Comparison of ENCODE assay signal across 1 cellular context in the genomic region with DNA sequence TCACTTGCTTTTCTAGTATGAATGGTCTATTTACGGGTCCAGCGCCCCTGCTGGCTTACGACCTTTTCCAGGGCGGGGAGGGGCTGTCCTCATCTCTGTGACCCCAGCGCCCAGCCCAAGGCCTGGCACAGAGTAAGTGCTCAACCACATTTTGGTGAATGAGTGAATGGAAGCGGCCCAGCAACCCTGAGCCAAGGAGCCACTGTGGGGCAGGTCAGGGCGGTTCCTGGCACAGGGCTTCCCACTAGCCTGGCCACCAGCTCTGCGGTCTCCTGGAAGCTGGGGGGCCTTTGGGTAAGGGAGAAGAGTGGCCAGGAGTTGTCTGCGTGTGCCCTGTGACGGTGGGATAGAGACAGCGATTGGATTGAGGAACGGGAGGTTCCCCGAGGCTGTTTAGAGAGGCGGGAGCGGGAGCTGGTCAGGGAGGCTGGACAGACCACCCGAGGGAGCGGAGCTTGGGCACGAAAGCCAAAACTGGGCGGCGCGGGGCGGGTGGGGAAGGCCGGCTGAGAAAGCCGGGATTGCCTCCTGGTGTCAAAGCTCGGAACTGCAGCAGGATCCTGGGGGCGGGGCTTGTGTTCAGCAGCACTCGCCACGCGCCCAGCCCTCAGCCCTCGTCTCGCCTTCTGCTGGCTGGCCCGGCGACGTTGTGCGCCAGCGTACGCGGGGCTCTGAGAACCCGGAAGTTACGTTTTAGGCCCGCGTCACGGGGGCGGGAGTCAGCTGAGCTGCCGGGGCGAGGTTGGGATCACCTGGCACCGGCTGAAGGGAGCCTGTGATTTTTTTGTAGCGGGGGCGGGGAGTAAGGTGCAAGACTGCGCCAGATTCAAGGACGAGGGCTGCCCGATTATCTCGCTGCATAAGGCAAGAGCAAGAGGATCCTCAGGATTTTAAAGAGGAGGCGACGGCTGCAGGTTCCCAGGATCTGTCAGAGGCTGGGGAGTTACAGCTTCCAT.
TF ChIP-seq lines count a peak whose summit lies in the region.

A gene with protein sequence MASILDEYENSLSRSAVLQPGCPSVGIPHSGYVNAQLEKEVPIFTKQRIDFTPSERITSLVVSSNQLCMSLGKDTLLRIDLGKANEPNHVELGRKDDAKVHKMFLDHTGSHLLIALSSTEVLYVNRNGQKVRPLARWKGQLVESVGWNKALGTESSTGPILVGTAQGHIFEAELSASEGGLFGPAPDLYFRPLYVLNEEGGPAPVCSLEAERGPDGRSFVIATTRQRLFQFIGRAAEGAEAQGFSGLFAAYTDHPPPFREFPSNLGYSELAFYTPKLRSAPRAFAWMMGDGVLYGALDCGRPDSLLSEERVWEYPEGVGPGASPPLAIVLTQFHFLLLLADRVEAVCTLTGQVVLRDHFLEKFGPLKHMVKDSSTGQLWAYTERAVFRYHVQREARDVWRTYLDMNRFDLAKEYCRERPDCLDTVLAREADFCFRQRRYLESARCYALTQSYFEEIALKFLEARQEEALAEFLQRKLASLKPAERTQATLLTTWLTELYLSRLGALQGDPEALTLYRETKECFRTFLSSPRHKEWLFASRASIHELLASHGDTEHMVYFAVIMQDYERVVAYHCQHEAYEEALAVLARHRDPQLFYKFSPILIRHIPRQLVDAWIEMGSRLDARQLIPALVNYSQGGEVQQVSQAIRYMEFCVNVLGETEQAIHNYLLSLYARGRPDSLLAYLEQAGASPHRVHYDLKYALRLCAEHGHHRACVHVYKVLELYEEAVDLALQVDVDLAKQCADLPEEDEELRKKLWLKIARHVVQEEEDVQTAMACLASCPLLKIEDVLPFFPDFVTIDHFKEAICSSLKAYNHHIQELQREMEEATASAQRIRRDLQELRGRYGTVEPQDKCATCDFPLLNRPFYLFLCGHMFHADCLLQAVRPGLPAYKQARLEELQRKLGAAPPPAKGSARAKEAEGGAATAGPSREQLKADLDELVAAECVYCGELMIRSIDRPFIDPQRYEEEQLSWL (plus strand): TSS at position 718 of the 956 bp plus-strand sequence. CDS start 319 bp downstream, outside the sequence.

TF ChIP-seq in K562, 482 proteins besides CTCF, POLR2A, EP300 and RAD21 (continues in another document):
- TF ChIP-seq KAT8 (IDR thresholded peaks at IDR 0.05; ENCODE audit: low read depth) = no peak
- peak; percentile 51 for TF ChIP-seq HNRNPLL (IDR thresholded peaks at IDR 0.05; ENCODE audit: low read depth, low read length, poor library complexity, severe bottlenecking)
- TF ChIP-seq, protein P1, sequence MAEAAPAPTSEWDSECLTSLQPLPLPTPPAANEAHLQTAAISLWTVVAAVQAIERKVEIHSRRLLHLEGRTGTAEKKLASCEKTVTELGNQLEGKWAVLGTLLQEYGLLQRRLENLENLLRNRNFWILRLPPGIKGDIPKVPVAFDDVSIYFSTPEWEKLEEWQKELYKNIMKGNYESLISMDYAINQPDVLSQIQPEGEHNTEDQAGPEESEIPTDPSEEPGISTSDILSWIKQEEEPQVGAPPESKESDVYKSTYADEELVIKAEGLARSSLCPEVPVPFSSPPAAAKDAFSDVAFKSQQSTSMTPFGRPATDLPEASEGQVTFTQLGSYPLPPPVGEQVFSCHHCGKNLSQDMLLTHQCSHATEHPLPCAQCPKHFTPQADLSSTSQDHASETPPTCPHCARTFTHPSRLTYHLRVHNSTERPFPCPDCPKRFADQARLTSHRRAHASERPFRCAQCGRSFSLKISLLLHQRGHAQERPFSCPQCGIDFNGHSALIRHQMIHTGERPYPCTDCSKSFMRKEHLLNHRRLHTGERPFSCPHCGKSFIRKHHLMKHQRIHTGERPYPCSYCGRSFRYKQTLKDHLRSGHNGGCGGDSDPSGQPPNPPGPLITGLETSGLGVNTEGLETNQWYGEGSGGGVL (CRISPR knock-in tag; IDR thresholded peaks at IDR 0.05) = no peak
- peak; percentile 68; the same call in 1 of the 2 replicates for TF ChIP-seq ARID2 (IDR thresholded peaks at IDR 0.05)
- no peak for TF ChIP-seq ARID1B (IDR thresholded peaks at IDR 0.05)
- TF ChIP-seq MBD2 (IDR thresholded peaks at IDR 0.05; ENCODE audit: borderline replicate concordance, low read depth) = 0 out of 2 replicates have a peak, but pooled peaks have one; percentile 42
- TF ChIP-seq SRSF7 (optimal IDR thresholded peaks at IDR 0.05; ENCODE audit: low read depth, low read length) = no peak
- no peak for TF ChIP-seq ZNF3 (CRISPR knock-in tag; IDR thresholded peaks at IDR 0.05)
- peak; percentile 94 for TF ChIP-seq GABPA (tag; conservative IDR thresholded peaks at IDR 0.05; ENCODE audit: low read depth)
- TF ChIP-seq ZNF584 (CRISPR knock-in tag; IDR thresholded peaks at IDR 0.05; ENCODE audit: low read depth) = 0 out of 2 replicates have a peak, but pooled peaks have one; percentile 31
- TF ChIP-seq SMAD4 (CRISPR knock-in tag; conservative IDR thresholded peaks at IDR 0.05) = peak; percentile 56; the same call in 1 of the 2 replicates
- TF ChIP-seq, protein P2, sequence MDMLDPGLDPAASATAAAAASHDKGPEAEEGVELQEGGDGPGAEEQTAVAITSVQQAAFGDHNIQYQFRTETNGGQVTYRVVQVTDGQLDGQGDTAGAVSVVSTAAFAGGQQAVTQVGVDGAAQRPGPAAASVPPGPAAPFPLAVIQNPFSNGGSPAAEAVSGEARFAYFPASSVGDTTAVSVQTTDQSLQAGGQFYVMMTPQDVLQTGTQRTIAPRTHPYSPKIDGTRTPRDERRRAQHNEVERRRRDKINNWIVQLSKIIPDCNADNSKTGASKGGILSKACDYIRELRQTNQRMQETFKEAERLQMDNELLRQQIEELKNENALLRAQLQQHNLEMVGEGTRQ (CRISPR knock-in tag; IDR thresholded peaks at IDR 0.05) = peak; percentile 85
- no peak for TF ChIP-seq SLC30A9 (CRISPR knock-in tag; IDR thresholded peaks at IDR 0.05)
- no peak for TF ChIP-seq HOXB6 (CRISPR knock-in tag; IDR thresholded peaks at IDR 0.05; ENCODE audit: borderline replicate concordance)
- no peak for TF ChIP-seq RFX7 (CRISPR knock-in tag; IDR thresholded peaks at IDR 0.05)
- no peak for TF ChIP-seq SMARCA5 (IDR thresholded peaks at IDR 0.05)
- TF ChIP-seq HNRNPH1 (optimal IDR thresholded peaks at IDR 0.05; ENCODE audit: low read depth, low read length) = no peak
- no peak for TF ChIP-seq NR1H2 (CRISPR knock-in tag; IDR thresholded peaks at IDR 0.05)
- TF ChIP-seq RFX5 (IDR thresholded peaks at IDR 0.05; ENCODE audit: low read depth, low read length) = no peak
- TF ChIP-seq SMARCB1 (IDR thresholded peaks at IDR 0.05; ENCODE audit: insufficient read length, low read depth) = no peak
- TF ChIP-seq, protein P3, sequence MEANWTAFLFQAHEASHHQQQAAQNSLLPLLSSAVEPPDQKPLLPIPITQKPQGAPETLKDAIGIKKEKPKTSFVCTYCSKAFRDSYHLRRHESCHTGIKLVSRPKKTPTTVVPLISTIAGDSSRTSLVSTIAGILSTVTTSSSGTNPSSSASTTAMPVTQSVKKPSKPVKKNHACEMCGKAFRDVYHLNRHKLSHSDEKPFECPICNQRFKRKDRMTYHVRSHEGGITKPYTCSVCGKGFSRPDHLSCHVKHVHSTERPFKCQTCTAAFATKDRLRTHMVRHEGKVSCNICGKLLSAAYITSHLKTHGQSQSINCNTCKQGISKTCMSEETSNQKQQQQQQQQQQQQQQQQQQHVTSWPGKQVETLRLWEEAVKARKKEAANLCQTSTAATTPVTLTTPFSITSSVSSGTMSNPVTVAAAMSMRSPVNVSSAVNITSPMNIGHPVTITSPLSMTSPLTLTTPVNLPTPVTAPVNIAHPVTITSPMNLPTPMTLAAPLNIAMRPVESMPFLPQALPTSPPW (CRISPR knock-in tag; IDR thresholded peaks at IDR 0.05) = peak; percentile 74
- peak; percentile 38; the same call in 1 of the 2 replicates for TF ChIP-seq KLF16 (IDR thresholded peaks at IDR 0.05)
- peak; percentile 68; the same call in 1 of the 2 replicates for TF ChIP-seq SUPT5H (IDR thresholded peaks at IDR 0.05)
- TF ChIP-seq GATAD2B (IDR thresholded peaks at IDR 0.05; ENCODE audit: borderline replicate concordance) = no peak
- no peak for TF ChIP-seq ZNF444 (CRISPR knock-in tag; IDR thresholded peaks at IDR 0.05)
- no peak for TF ChIP-seq HSF4 (CRISPR knock-in tag; IDR thresholded peaks at IDR 0.05; ENCODE audit: borderline replicate concordance)
- TF ChIP-seq, protein P4, sequence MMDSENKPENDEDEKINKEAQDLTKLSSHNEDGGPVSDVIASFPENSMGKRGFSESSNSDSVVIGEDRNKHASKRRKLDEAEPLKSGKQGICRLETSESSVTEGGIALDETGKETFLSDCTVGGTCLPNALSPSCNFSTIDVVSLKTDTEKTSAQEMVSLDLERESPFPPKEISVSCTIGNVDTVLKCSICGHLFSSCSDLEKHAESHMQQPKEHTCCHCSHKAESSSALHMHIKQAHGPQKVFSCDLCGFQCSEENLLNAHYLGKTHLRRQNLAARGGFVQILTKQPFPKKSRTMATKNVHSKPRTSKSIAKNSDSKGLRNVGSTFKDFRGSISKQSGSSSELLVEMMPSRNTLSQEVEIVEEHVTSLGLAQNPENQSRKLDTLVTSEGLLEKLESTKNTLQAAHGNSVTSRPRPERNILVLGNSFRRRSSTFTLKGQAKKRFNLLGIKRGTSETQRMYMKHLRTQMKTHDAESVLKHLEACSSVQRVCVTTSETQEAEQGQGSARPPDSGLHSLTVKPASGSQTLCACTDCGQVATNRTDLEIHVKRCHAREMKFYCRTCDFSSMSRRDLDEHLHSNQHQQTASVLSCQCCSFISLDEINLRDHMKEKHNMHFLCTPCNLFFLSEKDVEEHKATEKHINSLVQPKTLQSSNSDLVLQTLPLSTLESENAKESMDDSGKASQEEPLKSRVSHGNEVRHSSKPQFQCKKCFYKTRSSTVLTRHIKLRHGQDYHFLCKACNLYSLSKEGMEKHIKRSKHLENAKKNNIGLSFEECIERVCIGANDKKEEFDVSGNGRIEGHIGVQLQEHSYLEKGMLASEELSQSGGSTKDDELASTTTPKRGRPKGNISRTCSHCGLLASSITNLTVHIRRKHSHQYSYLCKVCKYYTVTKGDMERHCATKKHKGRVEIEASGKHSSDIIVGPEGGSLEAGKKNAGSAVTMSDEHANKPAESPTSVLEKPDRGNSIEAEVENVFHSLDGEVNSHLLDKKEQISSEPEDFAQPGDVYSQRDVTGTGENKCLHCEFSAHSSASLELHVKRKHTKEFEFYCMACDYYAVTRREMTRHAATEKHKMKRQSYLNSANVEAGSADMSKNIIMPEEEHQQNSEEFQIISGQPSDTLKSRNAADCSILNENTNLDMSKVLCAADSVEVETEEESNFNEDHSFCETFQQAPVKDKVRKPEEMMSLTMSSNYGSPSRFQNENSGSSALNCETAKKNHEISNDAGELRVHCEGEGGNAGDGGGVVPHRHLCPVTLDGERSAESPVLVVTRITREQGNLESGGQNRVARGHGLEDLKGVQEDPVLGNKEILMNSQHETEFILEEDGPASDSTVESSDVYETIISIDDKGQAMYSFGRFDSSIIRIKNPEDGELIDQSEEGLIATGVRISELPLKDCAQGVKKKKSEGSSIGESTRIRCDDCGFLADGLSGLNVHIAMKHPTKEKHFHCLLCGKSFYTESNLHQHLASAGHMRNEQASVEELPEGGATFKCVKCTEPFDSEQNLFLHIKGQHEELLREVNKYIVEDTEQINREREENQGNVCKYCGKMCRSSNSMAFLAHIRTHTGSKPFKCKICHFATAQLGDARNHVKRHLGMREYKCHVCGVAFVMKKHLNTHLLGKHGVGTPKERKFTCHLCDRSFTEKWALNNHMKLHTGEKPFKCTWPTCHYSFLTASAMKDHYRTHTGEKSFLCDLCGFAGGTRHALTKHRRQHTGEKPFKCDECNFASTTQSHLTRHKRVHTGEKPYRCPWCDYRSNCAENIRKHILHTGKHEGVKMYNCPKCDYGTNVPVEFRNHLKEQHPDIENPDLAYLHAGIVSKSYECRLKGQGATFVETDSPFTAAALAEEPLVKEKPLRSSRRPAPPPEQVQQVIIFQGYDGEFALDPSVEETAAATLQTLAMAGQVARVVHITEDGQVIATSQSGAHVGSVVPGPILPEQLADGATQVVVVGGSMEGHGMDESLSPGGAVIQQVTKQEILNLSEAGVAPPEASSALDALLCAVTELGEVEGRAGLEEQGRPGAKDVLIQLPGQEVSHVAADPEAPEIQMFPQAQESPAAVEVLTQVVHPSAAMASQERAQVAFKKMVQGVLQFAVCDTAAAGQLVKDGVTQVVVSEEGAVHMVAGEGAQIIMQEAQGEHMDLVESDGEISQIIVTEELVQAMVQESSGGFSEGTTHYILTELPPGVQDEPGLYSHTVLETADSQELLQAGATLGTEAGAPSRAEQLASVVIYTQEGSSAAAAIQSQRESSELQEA (IDR thresholded peaks at IDR 0.05; ENCODE audit: low read depth) = no peak
- TF ChIP-seq ZNF347 (CRISPR knock-in tag; IDR thresholded peaks at IDR 0.05; ENCODE audit: low read depth) = no peak
- TF ChIP-seq, protein P5, sequence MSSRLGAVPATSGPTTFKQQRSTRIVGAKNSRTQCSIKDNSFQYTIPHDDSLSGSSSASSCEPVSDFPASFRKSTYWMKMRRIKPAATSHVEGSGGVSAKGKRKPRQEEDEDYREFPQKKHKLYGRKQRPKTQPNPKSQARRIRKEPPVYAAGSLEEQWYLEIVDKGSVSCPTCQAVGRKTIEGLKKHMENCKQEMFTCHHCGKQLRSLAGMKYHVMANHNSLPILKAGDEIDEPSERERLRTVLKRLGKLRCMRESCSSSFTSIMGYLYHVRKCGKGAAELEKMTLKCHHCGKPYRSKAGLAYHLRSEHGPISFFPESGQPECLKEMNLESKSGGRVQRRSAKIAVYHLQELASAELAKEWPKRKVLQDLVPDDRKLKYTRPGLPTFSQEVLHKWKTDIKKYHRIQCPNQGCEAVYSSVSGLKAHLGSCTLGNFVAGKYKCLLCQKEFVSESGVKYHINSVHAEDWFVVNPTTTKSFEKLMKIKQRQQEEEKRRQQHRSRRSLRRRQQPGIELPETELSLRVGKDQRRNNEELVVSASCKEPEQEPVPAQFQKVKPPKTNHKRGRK (tag; IDR thresholded peaks at IDR 0.05) = no peak
- TF ChIP-seq, protein P6, sequence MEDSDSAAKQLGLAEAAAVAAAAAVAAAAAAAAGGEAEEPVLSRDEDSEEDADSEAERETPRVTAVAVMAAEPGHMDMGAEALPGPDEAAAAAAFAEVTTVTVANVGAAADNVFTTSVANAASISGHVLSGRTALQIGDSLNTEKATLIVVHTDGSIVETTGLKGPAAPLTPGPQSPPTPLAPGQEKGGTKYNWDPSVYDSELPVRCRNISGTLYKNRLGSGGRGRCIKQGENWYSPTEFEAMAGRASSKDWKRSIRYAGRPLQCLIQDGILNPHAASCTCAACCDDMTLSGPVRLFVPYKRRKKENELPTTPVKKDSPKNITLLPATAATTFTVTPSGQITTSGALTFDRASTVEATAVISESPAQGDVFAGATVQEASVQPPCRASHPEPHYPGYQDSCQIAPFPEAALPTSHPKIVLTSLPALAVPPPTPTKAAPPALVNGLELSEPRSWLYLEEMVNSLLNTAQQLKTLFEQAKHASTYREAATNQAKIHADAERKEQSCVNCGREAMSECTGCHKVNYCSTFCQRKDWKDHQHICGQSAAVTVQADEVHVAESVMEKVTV (CRISPR knock-in tag; IDR thresholded peaks at IDR 0.05) = peak; percentile 90
